Comparison of ENCODE assay signal across 9 cellular contexts in the genomic region with DNA sequence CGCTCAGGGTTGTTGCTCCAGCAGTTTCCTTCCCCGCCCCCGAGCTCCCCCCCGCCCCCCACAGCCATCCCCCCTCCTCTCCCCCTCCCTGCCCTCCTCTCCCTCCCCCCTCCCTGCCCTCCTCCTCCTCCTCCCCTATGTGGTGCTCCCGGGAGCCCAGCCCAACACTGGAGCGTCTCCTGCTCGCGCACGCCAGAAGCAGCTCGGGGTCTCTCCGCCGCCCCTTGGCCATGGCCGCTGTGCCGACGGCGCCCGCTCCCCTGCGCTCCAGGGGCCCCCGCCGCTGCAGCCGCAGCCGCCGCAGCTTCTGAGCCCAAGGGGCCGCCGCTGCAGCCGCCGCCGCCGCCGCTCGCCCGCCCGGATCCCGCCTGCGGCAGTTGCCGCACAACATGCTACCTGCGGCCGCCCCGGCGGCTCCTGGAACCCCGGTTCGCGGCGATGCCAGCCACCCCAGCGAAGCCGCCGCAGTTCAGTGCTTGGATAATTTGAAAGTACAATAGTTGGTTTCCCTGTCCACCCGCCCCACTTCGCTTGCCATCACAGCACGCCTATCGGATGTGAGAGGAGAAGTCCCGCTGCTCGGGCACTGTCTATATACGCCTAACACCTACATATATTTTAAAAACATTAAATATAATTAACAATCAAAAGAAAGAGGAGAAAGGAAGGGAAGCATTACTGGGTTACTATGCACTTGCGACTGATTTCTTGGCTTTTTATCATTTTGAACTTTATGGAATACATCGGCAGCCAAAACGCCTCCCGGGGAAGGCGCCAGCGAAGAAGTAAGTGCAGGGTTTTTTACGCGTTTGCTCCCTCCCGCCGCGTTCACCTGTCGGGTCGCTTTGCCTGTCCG. TPM values are rescaled to one million over a fixed set of nuclear protein-coding genes. Genes with fewer than 3 reads are reported as not detected.
A peak's percentile ranks its signal among the peaks of the same experiment; 100 is the strongest.
DNase-seq lines count a peak whose midpoint lies in the region; ATAC-seq, FAIRE-seq and TF ChIP-seq lines count a peak whose summit lies in the region.
"Had no signal": no experiment of that assay in that cellular context is flagged by ENCODE, and none has a peak within 500 bp of the region (broad histone marks: within the 10 kb centered on the region; RNA-seq: fewer than 3 reads in every experiment).

Gene RSPO3, plus strand, starts transcription at position 167 of the 856 bp plus-strand sequence. Its CDS starts 522 bp downstream, at position 689.

- no peak for FAIRE-seq in pancreas (lab: Jason Lieb, UNC)
- FAIRE-seq: endometrium had no signal

- no peak within 1 kb of the TSS for H3K27ac ChIP-seq in pancreas

- intact Hi-C loops in activated CD8-positive, alpha-beta T cell treated with anti-CD3 and anti-CD28 coated beads for 36 hours (cut with micrococcal nuclease), result no loop called here
- intact Hi-C loops in pancreas (cut with DNase I), result no loop called here

- ATAC-seq in HG03378 (IDR thresholded peaks at IDR 0.05; ENCODE audit: unreplicated experiment) (peak; percentile 18), pancreas (peak in 2 of 4 donors; percentile 7 to 20)
- no peak for ATAC-seq in activated CD8-positive, alpha-beta T cell treated with anti-CD3 and anti-CD28 coated beads for 36 hours

- TF ChIP-seq CTCF in activated CD8-positive, alpha-beta T cell treated with anti-CD3 and anti-CD28 coated beads for 36 hours (IDR thresholded peaks at IDR 0.05), result no peak
- no peak for TF ChIP-seq CTCF in pancreas (IDR thresholded peaks at IDR 0.05)

- no peaks in the 10 kb centered on the region for H3K9me3 Mint-ChIP-seq in activated CD4-positive, alpha-beta T cell treated with anti-CD3 and anti-CD28 coated beads, Interleukin-2, amount 10 ng/mL, durations not matched to agents 7 days and 5 days
- H3K9me3 Mint-ChIP-seq in activated CD8-positive, alpha-beta T cell treated with anti-CD3 and anti-CD28 coated beads for 36 hours, result no peaks in the 10 kb centered on the region

- 1% methylated on average over 48 to 68 of the region's 68 CpGs for WGBS in pancreas, 2 donors

- peak within 1 kb of the TSS in 3 of 4 donors; percentile 8 to 39 (median 17) for H3K4me3 ChIP-seq in pancreas

- H3K9me3 ChIP-seq in pancreas, result no peaks in the 10 kb centered on the region

- no peak for DNase-seq in activated CD4-positive, alpha-beta T cell treated with anti-CD3 and anti-CD28 coated beads, Interleukin-2, amount 10 ng/mL, durations not matched to agents 7 days and 5 days
- DNase-seq in activated CD4-positive, alpha-beta T cell treated with anti-CD3 and anti-CD28 coated beads, Interleukin-2, amount 50 U/mL, for 1 hour, result no peak
- DNase-seq in activated CD8-positive, alpha-beta T cell treated with anti-CD3 and anti-CD28 coated beads for 36 hours, result peak; percentile 31
- DNase-seq in glomerular visceral epithelial cell (ENCODE audit: extremely low spot score), result peak; percentile 44
- DNase-seq in pancreas, result peak in 3 of 6 donors; percentile 12 to 60 (median 36)
- DNase-seq in SHP77 treated with DMSO at 0.1 percent for 48 hours (lab: John Stamatoyannopoulos, UW), result no peak
- no peak for DNase-seq in SK-N-DZ (ENCODE audit: low spot score)

- H3K36me3 Mint-ChIP-seq in activated CD4-positive, alpha-beta T cell treated with anti-CD3 and anti-CD28 coated beads, Interleukin-2, amount 10 ng/mL, durations not matched to agents 7 days and 5 days (ENCODE audit: low read depth), result no peaks in the 10 kb centered on the region
- H3K36me3 Mint-ChIP-seq in activated CD8-positive, alpha-beta T cell treated with anti-CD3 and anti-CD28 coated beads for 36 hours (ENCODE audit: low read depth), result no peaks in the 10 kb centered on the region

- peaks cover 0 to 33% (median 7%) of the 10 kb centered on the region in 4 donors for H3K27me3 ChIP-seq in pancreas

- H3K4me1 ChIP-seq in pancreas, result no peaks in the 10 kb centered on the region

- no peaks in the 10 kb centered on the region for H3K36me3 ChIP-seq in pancreas

- POLR2A ChIA-PET in activated CD4-positive, alpha-beta T cell treated with anti-CD3 and anti-CD28 coated beads, Interleukin-2, amount 10 ng/mL, durations not matched to agents 7 days and 5 days (lab: Charles Lee), result no interaction called here
- POLR2A ChIA-PET in activated CD8-positive, alpha-beta T cell treated with anti-CD3 and anti-CD28 coated beads for 36 hours (lab: Charles Lee), result no interaction called here

- CTCF ChIA-PET in activated CD4-positive, alpha-beta T cell treated with anti-CD3 and anti-CD28 coated beads, Interleukin-2, amount 10 ng/mL, durations not matched to agents 7 days and 5 days (lab: Charles Lee), result interaction anchor here (1.6 kb wide), 1 partner anchor 17 kb away, joined by 6 read pairs; no protein-coding TSS in a partner anchor
- CTCF ChIA-PET in activated CD8-positive, alpha-beta T cell treated with anti-CD3 and anti-CD28 coated beads for 36 hours (lab: Charles Lee), result interaction anchor here (0.7 kb wide), 1 partner anchor 16 kb away, joined by 3 read pairs; no protein-coding TSS in a partner anchor

- peaks cover 17% of the 10 kb centered on the region for H3K4me1 Mint-ChIP-seq in activated CD4-positive, alpha-beta T cell treated with anti-CD3 and anti-CD28 coated beads, Interleukin-2, amount 10 ng/mL, durations not matched to agents 7 days and 5 days
- H3K4me1 Mint-ChIP-seq in activated CD8-positive, alpha-beta T cell treated with anti-CD3 and anti-CD28 coated beads for 36 hours (ENCODE audit: low read depth), result peaks cover 16% of the 10 kb centered on the region

- no peak within 1 kb of the TSS for H3K27ac Mint-ChIP-seq in activated CD4-positive, alpha-beta T cell treated with anti-CD3 and anti-CD28 coated beads, Interleukin-2, amount 10 ng/mL, durations not matched to agents 7 days and 5 days
- no peak within 1 kb of the TSS for H3K27ac Mint-ChIP-seq in activated CD8-positive, alpha-beta T cell treated with anti-CD3 and anti-CD28 coated beads for 36 hours

- peak within 1 kb of the TSS; percentile 68 for H3K4me3 Mint-ChIP-seq in activated CD4-positive, alpha-beta T cell treated with anti-CD3 and anti-CD28 coated beads, Interleukin-2, amount 10 ng/mL, durations not matched to agents 7 days and 5 days
- peak within 1 kb of the TSS; percentile 55 for H3K4me3 Mint-ChIP-seq in activated CD8-positive, alpha-beta T cell treated with anti-CD3 and anti-CD28 coated beads for 36 hours

- H3K27me3 Mint-ChIP-seq in activated CD4-positive, alpha-beta T cell treated with anti-CD3 and anti-CD28 coated beads, Interleukin-2, amount 10 ng/mL, durations not matched to agents 7 days and 5 days, result peaks cover 72% of the 10 kb centered on the region
- H3K27me3 Mint-ChIP-seq in activated CD8-positive, alpha-beta T cell treated with anti-CD3 and anti-CD28 coated beads for 36 hours, result peaks cover 56% of the 10 kb centered on the region

RNA-seq across cellular contexts. Expression of gene RSPO3, which starts in this region (rescaled TPM):
- not detected for total RNA-seq in activated CD4-positive, alpha-beta T cell treated with anti-CD3 and anti-CD28 coated beads, Interleukin-2, amount 10 ng/mL, durations not matched to agents 7 days and 5 days
- not detected for total RNA-seq in activated CD8-positive, alpha-beta T cell treated with anti-CD3 and anti-CD28 coated beads for 36 hours
- 1 to 10 TPM in 2 of 6 donors, under 1 TPM in 4; 0.14 to 2.2 (median 0.81) TPM for total RNA-seq in pancreas
- 1 to 10 TPM in 1 of 2 donors, under 1 TPM in 1; 0.92 to 2.3 TPM for polyA plus RNA-seq in pancreas
- not detected in 2 replicates for polyA plus RNA-seq in SK-N-DZ (2014; cell fraction: cytosol; rRNA removed)
- polyA plus RNA-seq in SK-N-DZ (2014; cell fraction: nucleus; rRNA removed), result 0.65 TPM in 1 of 2 replicates, not detected in the other

Comparison
In these comparisons a context has a peak if more than half of its experiments do, and no peak if none do; other contexts are left out.
1. Peak in DNase-seq in activated CD8-positive, alpha-beta T cell treated with anti-CD3 and anti-CD28 coated beads for 36 hours; RNA of the gene not detected or under 1 TPM.